Comparison of ENCODE assay signal across 9 cellular contexts in the genomic region with DNA sequence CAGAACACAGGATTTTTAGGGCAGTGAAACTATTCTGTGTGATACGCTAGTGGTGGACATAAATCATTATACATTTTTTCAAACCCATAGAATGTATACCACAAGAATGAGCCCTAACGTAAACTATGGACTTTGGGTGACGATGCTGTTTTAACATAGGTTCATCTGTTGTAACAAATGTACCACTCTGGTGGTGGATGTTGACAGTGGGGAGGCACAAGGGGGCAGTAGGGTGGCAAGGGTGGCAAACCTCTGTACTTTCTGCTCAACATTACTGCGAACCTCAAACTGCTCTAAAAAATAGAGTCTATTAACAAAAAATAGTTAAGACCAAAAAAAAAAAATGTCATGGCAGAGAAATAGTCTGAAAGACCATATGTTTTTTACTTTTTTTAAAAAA. TPM values are rescaled to one million over a fixed set of nuclear protein-coding genes. Genes with fewer than 3 reads are reported as not detected.
A peak's percentile ranks its signal among the peaks of the same experiment; 100 is the strongest.
DNase-seq lines count a peak whose midpoint lies in the region; ATAC-seq and TF ChIP-seq lines count a peak whose summit lies in the region.
"Had no signal": no experiment of that assay in that cellular context is flagged by ENCODE, and none has a peak within 500 bp of the region (broad histone marks: within the 10 kb centered on the region; RNA-seq: fewer than 3 reads in every experiment).

No MANE protein-coding gene starts in this region.

- H3K4me1 Mint-ChIP-seq in HFFc6 (ENCODE audit: low read depth): no peaks in the 10 kb centered on the region

- H3K4me3 Mint-ChIP-seq in HFFc6: no peak overlapping the region
- H3K4me3 Mint-ChIP-seq: dendritic cell treated with granulocyte-macrophage colony-stimulating factor and Interleukin-4, amounts not matched to agents 40 ng/mL and 50 ng/mL, for 4 days had no signal

- no peak for ATAC-seq in GM18520 (IDR thresholded peaks at IDR 0.05; ENCODE audit: unreplicated experiment)

- H3K4ac ChIP-seq in mesenchymal stem cell (ENCODE audit: low read depth in 1 of 2, low read length in 2 of 2): no peak overlapping the region

- no peak overlapping the region for H2BK5ac ChIP-seq in mesenchymal stem cell (ENCODE audit: low read depth, low read length, poor library complexity, severe bottlenecking)

- H2BK12ac ChIP-seq in mesenchymal stem cell (ENCODE audit: low read length in 2 of 2): no peak overlapping the region

- DNase-seq in HFFc6 (peak; percentile 6), WERI-Rb-1 (no peak), fibroblast of lung (ENCODE audit: low read depth in 2 of 2) (peak in 1 of 2 donors; percentile 21), cerebellar cortex (ENCODE audit: low spot score) (no peak), mesenchymal stem cell (no peak)
- peak; percentile 23 for DNase-seq in stimulated activated CD8-positive, alpha-beta memory T cell treated with anti-CD3 and anti-CD28 coated beads, Interleukin-4, amount 100 ng/mL, for 24 hours (ENCODE audit: low read depth)

- no peak overlapping the region for H2AK5ac ChIP-seq in mesenchymal stem cell (ENCODE audit: low read length, severe bottlenecking)

- no peaks in the 10 kb centered on the region for H4K20me1 ChIP-seq in fibroblast of lung (ENCODE audit: control insufficient read depth, extremely low read depth, insufficient read depth, low read length)

- no peak overlapping the region for H4K8ac ChIP-seq in mesenchymal stem cell (ENCODE audit: low read length)

- H4K91ac ChIP-seq in mesenchymal stem cell (ENCODE audit: low read length): no peak overlapping the region

- H3K79me2 ChIP-seq in fibroblast of lung (ENCODE audit: control insufficient read depth, insufficient read depth, low read length): no peaks in the 10 kb centered on the region

- H3K4me2 ChIP-seq in fibroblast of lung (ENCODE audit: extremely low read depth, insufficient read depth, low read length): no peak overlapping the region
- no peak overlapping the region for H3K4me2 ChIP-seq in mesenchymal stem cell (ENCODE audit: low read length, poor library complexity, severe bottlenecking)

- H3K36me3 Mint-ChIP-seq in HFFc6 (ENCODE audit: low read depth): no peaks in the 10 kb centered on the region

- no peak overlapping the region for H3K23ac ChIP-seq in mesenchymal stem cell (ENCODE audit: low read length in 2 of 2)

- H2BK120ac ChIP-seq in mesenchymal stem cell (ENCODE audit: low read depth, low read length): no peak overlapping the region

- no peak overlapping the region for H3K27ac ChIP-seq in WERI-Rb-1
- H3K27ac ChIP-seq in fibroblast of lung (ENCODE audit: insufficient read depth, low read length): no peak overlapping the region
- H3K27ac ChIP-seq in mesenchymal stem cell (ENCODE audit: low read length, poor library complexity, severe bottlenecking): no peak overlapping the region
- H3K27ac ChIP-seq: skin epidermis had no signal

- H2AFZ ChIP-seq in fibroblast of lung (ENCODE audit: low read length) (no peak overlapping the region), mesenchymal stem cell (ENCODE audit: low read depth, low read length) (no peak overlapping the region)

- H3K27ac Mint-ChIP-seq in HFFc6: no peak overlapping the region
- H3K27ac Mint-ChIP-seq: dendritic cell treated with granulocyte-macrophage colony-stimulating factor and Interleukin-4, amounts not matched to agents 40 ng/mL and 50 ng/mL, for 4 days had no signal

- WGBS in mesenchymal stem cell: 79% methylated on average over 2 of the region's 4 CpGs

- H3K4me3 ChIP-seq in WERI-Rb-1 (ENCODE audit: low read depth, low read length): no peak overlapping the region
- H3K4me3 ChIP-seq in fibroblast of lung (replicated peaks in 1 of 4; ENCODE audit: control extremely low read depth in 1 of 4, insufficient read depth in 1 of 4, low read depth in 3 of 4, low read length in 4 of 4): no peak overlapping the region
- H3K4me3 ChIP-seq in mesenchymal stem cell (ENCODE audit: insufficient read depth in 1 of 2, low read depth in 1 of 2, low read length in 2 of 2): no peak overlapping the region
- H3K4me3 ChIP-seq: skin epidermis had no signal

- H3K27me3 Mint-ChIP-seq in HFFc6 (ENCODE audit: insufficient read depth): peaks cover 9% of the 10 kb centered on the region
- H3K27me3 Mint-ChIP-seq: dendritic cell treated with granulocyte-macrophage colony-stimulating factor and Interleukin-4, amounts not matched to agents 40 ng/mL and 50 ng/mL, for 4 days had no signal

- no peaks in the 10 kb centered on the region for H3K36me3 ChIP-seq in WERI-Rb-1
- H3K36me3 ChIP-seq in fibroblast of lung (ENCODE audit: control insufficient read depth, insufficient read depth, low read length): no peaks in the 10 kb centered on the region
- H3K36me3 ChIP-seq in mesenchymal stem cell (ENCODE audit: control insufficient read depth in 1 of 2, insufficient read depth in 2 of 2, low read depth in 1 of 2, low read length in 2 of 2): no peaks in the 10 kb centered on the region

- no peak overlapping the region for H3K14ac ChIP-seq in mesenchymal stem cell (ENCODE audit: low read length in 2 of 2)

- no peaks in the 10 kb centered on the region for H3K79me1 ChIP-seq in mesenchymal stem cell (replicated peaks; ENCODE audit: low read length, poor library complexity, severe bottlenecking)

- H2BK15ac ChIP-seq in mesenchymal stem cell (ENCODE audit: low read depth, poor library complexity, severe bottlenecking): no peak overlapping the region

- H3K9me3 Mint-ChIP-seq in HFFc6: peaks cover 4% of the 10 kb centered on the region; the same call in 1 of the 2 replicates
- H3K9me3 Mint-ChIP-seq: dendritic cell treated with granulocyte-macrophage colony-stimulating factor and Interleukin-4, amounts not matched to agents 40 ng/mL and 50 ng/mL, for 4 days had no signal

- TF ChIP-seq CTCF in HFFc6 (IDR thresholded peaks at IDR 0.05) (peak; percentile 48), WERI-Rb-1 (IDR thresholded peaks at IDR 0.05; ENCODE audit: low read depth, low read length) (peak; percentile 56; the same call in 1 of the 2 replicates), fibroblast of lung (conservative IDR thresholded peaks at IDR 0.05 in 1 of 2, IDR thresholded peaks at IDR 0.05 in 1 of 2; ENCODE audit: low read depth in 1 of 2, low read length in 2 of 2) (peak; percentile 6 to 24)

- H3K4me1 ChIP-seq in fibroblast of lung (ENCODE audit: control insufficient read depth, extremely low read depth, insufficient read depth, low read length) (no peaks in the 10 kb centered on the region), mesenchymal stem cell (ENCODE audit: control insufficient read depth, insufficient read depth, low read depth, low read length) (no peaks in the 10 kb centered on the region)

- H3K18ac ChIP-seq in mesenchymal stem cell (ENCODE audit: low read depth in 1 of 2, low read length in 2 of 2): no peak overlapping the region

- H3K9ac ChIP-seq in fibroblast of lung (ENCODE audit: insufficient read depth, low read length) (no peak overlapping the region), mesenchymal stem cell (ENCODE audit: low read length) (no peak overlapping the region)

- H3K27me3 ChIP-seq in WERI-Rb-1 (ENCODE audit: insufficient read depth, low read depth, severe bottlenecking): no peaks in the 10 kb centered on the region
- no peaks in the 10 kb centered on the region for H3K27me3 ChIP-seq in fibroblast of lung (ENCODE audit: control insufficient read depth, insufficient read depth, low read length)
- H3K27me3 ChIP-seq in mesenchymal stem cell (ENCODE audit: control insufficient read depth in 1 of 2, insufficient read depth in 1 of 2, low read length in 2 of 2): peaks cover 0 to 15% of the 10 kb centered on the region in 2 experiments

- no peaks in the 10 kb centered on the region for H3K9me3 ChIP-seq in WERI-Rb-1 (ENCODE audit: severe bottlenecking)
- no peaks in the 10 kb centered on the region for H3K9me3 ChIP-seq in fibroblast of lung (ENCODE audit: control insufficient read depth, insufficient read depth, low read depth, low read length)
- no peaks in the 10 kb centered on the region for H3K9me3 ChIP-seq in mesenchymal stem cell (ENCODE audit: control insufficient read depth, low read length)

RNA-seq across cellular contexts. Expression of a gene that starts 9.1 kb away (rescaled TPM):
- total RNA-seq in HFFc6 (2021; fragmentation: NEBNext Ultra II Directional; extraction: Animal tissue kit (Norgen Biotek cat#: 25700)): 1 to 10 TPM; 4.4 to 8.3 (median 6.7) TPM
- 2.3 and 2.6 TPM in 2 replicates for total RNA-seq in fibroblast of lung
- 2.5 and 4.6 TPM in 2 replicates for polyA plus RNA-seq in fibroblast of lung
- polyA plus RNA-seq in fibroblast of lung (2012): 2.3 and 3.3 TPM in 2 replicates
- polyA minus RNA-seq in fibroblast of lung (ENCODE audit: low replicate concordance): 1.8 and 2.7 TPM in 2 replicates
- polyA plus RNA-seq in mesenchymal stem cell (2013, experiment 1 of 2): 3.5 TPM
- polyA plus RNA-seq in mesenchymal stem cell (2013, experiment 2 of 2): 3.4 TPM

Comparison
In these comparisons a context has a peak if more than half of its experiments do, and no peak if none do; other contexts are left out.
1. DNase-seq: peak in HFFc6 (single experiment) and stimulated activated CD8-positive, alpha-beta memory T cell treated with anti-CD3 and anti-CD28 coated beads, Interleukin-4, amount 100 ng/mL, for 24 hours (single experiment); none in WERI-Rb-1 (single experiment), cerebellar cortex (single experiment) and mesenchymal stem cell (single experiment).
2. Peak in every context shown above with its lines, with median percentiles within 50 percentile points of each other: CTCF ChIP-seq.